ENCODE assay signal across 8 cellular contexts in genomic region chr13:97116754-97117153, GRCh38.
A peak's percentile ranks its signal among the peaks of the same experiment; 100 is the strongest.
DNase-seq lines count a peak whose midpoint lies in the region; ATAC-seq and TF ChIP-seq lines count a peak whose summit lies in the region.

No MANE protein-coding gene starts in this region.

- no peak overlapping the region for H3K4me3 Mint-ChIP-seq in T-helper 17 cell

- H2AFZ ChIP-seq in PC-9, result no peak overlapping the region

- no peaks in the 10 kb centered on the region for H3K79me2 ChIP-seq in PC-9 (ENCODE audit: low read depth)

- H3K4me1 Mint-ChIP-seq in T-helper 17 cell, result peaks cover 11% of the 10 kb centered on the region

- H3K4me1 ChIP-seq in PC-9 (replicated peaks; ENCODE audit: insufficient read depth), result peaks cover 34% of the 10 kb centered on the region

- CTCF ChIA-PET in PC-9 (lab: Charles Lee), result interaction anchor here (0.6 to 0.9 kb wide), 2 partner anchors 96 to 98 kb away, joined by 3 to 5 read pairs; no protein-coding TSS in a partner anchor

- TF ChIP-seq CTCF in PC-9 (conservative IDR thresholded peaks at IDR 0.05), result no peak

- no TSS peak for BruUV-seq in PC-9 (replicated peaks; lab: Mats Ljungman, UMichigan)

- H3K27me3 Mint-ChIP-seq in T-helper 17 cell, result peaks cover 39% of the 10 kb centered on the region

- H3K9me2 ChIP-seq in PC-9 (ENCODE audit: insufficient read depth), result no peaks in the 10 kb centered on the region

- H3K36me3 Mint-ChIP-seq in T-helper 17 cell (ENCODE audit: low read depth), result no peaks in the 10 kb centered on the region

- H3F3A ChIP-seq in PC-9 (ENCODE audit: insufficient read depth, low read depth), result peaks cover 16% of the 10 kb centered on the region

- H3K9me3 ChIP-seq in PC-9 (ENCODE audit: insufficient read depth, low read depth) (0 out of 2 replicates have a peak, but pooled peaks cover 3% of the 10 kb centered on the region), T-helper 17 cell (ENCODE audit: control insufficient read depth, low read length, poor library complexity, severe bottlenecking) (no peaks in the 10 kb centered on the region)

- no peak overlapping the region for H3K27ac Mint-ChIP-seq in T-helper 17 cell

- intact Hi-C loops in PC-9 (cut with micrococcal nuclease; ENCODE audit: unreplicated experiment), result no loop called here

- DNase-seq in Ammon's horn (ENCODE audit: low spot score), result peak; percentile 62
- peak in 1 of 2 experiments; percentile 56 for DNase-seq in PC-9
- DNase-seq in iPS-NIHi7 (ENCODE audit: extremely low spot score), result peak; percentile 35
- DNase-seq in T-helper 17 cell, result no peak
- DNase-seq in NCI-H1092 (lab: John Stamatoyannopoulos, UW), result no peak
- DNase-seq in activated CD4-positive, alpha-beta T cell treated with anti-CD3 and anti-CD28 coated beads for 1 hour, result no peak
- DNase-seq in NCI-H1105 (lab: John Stamatoyannopoulos, UW), result no peak

- no peaks in the 10 kb centered on the region for H3K27me3 ChIP-seq in PC-9 (ENCODE audit: insufficient read depth, low read depth)

- peak; percentile 73 for ATAC-seq in GM21786 (IDR thresholded peaks at IDR 0.05; ENCODE audit: unreplicated experiment)
- ATAC-seq in T-helper 17 cell, result no peak

- H3K4me2 ChIP-seq in PC-9, result peak overlapping the region; percentile 28

- no peak overlapping the region for H3K4me3 ChIP-seq in PC-9

- no peaks in the 10 kb centered on the region for H3K36me3 ChIP-seq in PC-9 (ENCODE audit: low read depth)

- H4K20me1 ChIP-seq in PC-9 (ENCODE audit: insufficient read depth), result no peaks in the 10 kb centered on the region

- no peak overlapping the region for H3K27ac ChIP-seq in PC-9

- POLR2A ChIA-PET in PC-9 (lab: Charles Lee; ENCODE audit: unreplicated experiment), result no interaction called here

Comparison
In these comparisons a context has a peak if more than half of its experiments do, and no peak if none do; other contexts are left out.
1. DNase-seq: peak in Ammon's horn (single experiment) and iPS-NIHi7 (single experiment); none in T-helper 17 cell (0 of 3), NCI-H1092 (single experiment), activated CD4-positive, alpha-beta T cell treated with anti-CD3 and anti-CD28 coated beads for 1 hour (single experiment) and NCI-H1105 (single experiment).